ENCODE assay signal across 25 cellular contexts in genomic region chr16:10136916-10137315, GRCh38. TPM values are rescaled to one million over a fixed set of nuclear protein-coding genes. Genes with fewer than 3 reads are reported as not detected.
A peak's percentile ranks its signal among the peaks of the same experiment; 100 is the strongest.
DNase-seq lines count a peak whose midpoint lies in the region; ATAC-seq, FAIRE-seq and TF ChIP-seq lines count a peak whose summit lies in the region.
"Had no signal": no experiment of that assay in that cellular context is flagged by ENCODE, and none has a peak within 500 bp of the region (broad histone marks: within the 10 kb centered on the region; RNA-seq: fewer than 3 reads in every experiment).

No MANE protein-coding gene starts in this region.

- no peaks in the 10 kb centered on the region for H3K27me3 ChIP-seq in H7 (ENCODE audit: control insufficient read depth, insufficient read depth, low read length)
- H3K27me3 ChIP-seq: BLaER1 treated with 17β-estradiol and CSF1 and Interleukin-3, amounts not matched to agents 10 nM and 100 nM; Peyer's patch had no signal

- H3K27ac Mint-ChIP-seq in WTC11: no peak overlapping the region
- H3K27ac Mint-ChIP-seq in nephron progenitor cell: no peak overlapping the region
- H3K27ac Mint-ChIP-seq: CD4-positive, alpha-beta T cell had no signal

- CTCF ChIA-PET in WTC11 (lab: Charles Lee): interaction anchor here (1.0 to 2.6 kb wide), 5 partner anchors 9 to 44 kb away, joined by 3 to 11 read pairs (median 8); no protein-coding TSS in a partner anchor

- FAIRE-seq in D721Med (lab: Jason Lieb, UNC): no peak
- FAIRE-seq: A204.1, GM12878 had no signal

- no peaks in the 10 kb centered on the region for H3K36me3 ChIP-seq in H7 (replicated peaks; ENCODE audit: control insufficient read depth, insufficient read depth, low read length)
- H3K36me3 ChIP-seq: BLaER1 treated with 17β-estradiol and CSF1 and Interleukin-3, amounts not matched to agents 10 nM and 100 nM; Peyer's patch had no signal

- ATAC-seq in WTC11: peak; percentile 83
- ATAC-seq in GM21825 (IDR thresholded peaks at IDR 0.05; ENCODE audit: unreplicated experiment): no peak
- ATAC-seq: GM12878 had no signal

- no peaks in the 10 kb centered on the region for H3K27me3 Mint-ChIP-seq in WTC11 (ENCODE audit: low read depth)
- no peaks in the 10 kb centered on the region for H3K27me3 Mint-ChIP-seq in nephron progenitor cell (ENCODE audit: low read depth, poor library complexity)
- H3K27me3 Mint-ChIP-seq: CD4-positive, alpha-beta T cell had no signal

- DNase-seq in D721Med (ENCODE audit: insufficient read length, low spot score): no peak
- peak; percentile 38 for DNase-seq in H7
- peak; percentile 36 for DNase-seq in WTC11 (ENCODE audit: low spot score)
- peak; percentile 46 for DNase-seq in iPS-NIHi7 (ENCODE audit: extremely low spot score)
- no peak for DNase-seq in SIG-M5 (lab: John Stamatoyannopoulos, UW)
- DNase-seq in nephron progenitor cell: no peak
- no peak for DNase-seq in ACHN
- DNase-seq: AML-193; CD4-positive, alpha-beta T cell; GDM1; Karpas-422; NCI-H1092; NCI-H1417 treated with DMSO at 0.1 percent for 48 hours; NCI-H1694 treated with DMSO at 0.1 percent for 48 hours; NCI-H2081; NCI-H2171 treated with DMSO at 0.1 percent for 48 hours; NCI-H345; NCI-H510A treated with DMSO at 0.1 percent for 48 hours; NK-92 treated with Interleukin-12 subunit alpha and Interleukin-12 subunit beta, amount 100 ng/mL, for 24 hours; Peyer's patch; SK-N-SH had no signal

- H3K4me3 ChIP-seq in H7 (ENCODE audit: insufficient read depth, low read depth, low read length): no peak overlapping the region
- H3K4me3 ChIP-seq: BLaER1 treated with 17β-estradiol and CSF1 and Interleukin-3, amounts not matched to agents 10 nM and 100 nM; GM12878; Peyer's patch had no signal

- H3K36me3 Mint-ChIP-seq in WTC11 (peaks cover 5% of the 10 kb centered on the region; the same call in 1 of the 2 replicates), nephron progenitor cell (ENCODE audit: low read depth) (no peaks in the 10 kb centered on the region)

- H3K4me1 Mint-ChIP-seq in WTC11 (no peaks in the 10 kb centered on the region), nephron progenitor cell (peaks cover 3% of the 10 kb centered on the region)

- peak; percentile 4 for TF ChIP-seq CTCF in D721Med (IDR thresholded peaks at IDR 0.05; ENCODE audit: insufficient read depth, missing control alignments)
- no peak for TF ChIP-seq CTCF in WTC11 (IDR thresholded peaks at IDR 0.05)
- TF ChIP-seq CTCF in nephron progenitor cell (IDR thresholded peaks at IDR 0.05): no peak

- peaks cover 6% of the 10 kb centered on the region for H3K9me3 Mint-ChIP-seq in WTC11
- peaks cover 5% of the 10 kb centered on the region for H3K9me3 Mint-ChIP-seq in nephron progenitor cell
- H3K9me3 Mint-ChIP-seq: CD4-positive, alpha-beta T cell had no signal

- in situ Hi-C loops in ACHN (cut with HindIII; ENCODE audit: low pct_ligation_motif_present, low pct_unique_long_range_greater_than_20kb, low sequenced_read_pairs): no loop called here

- H3K4me3 Mint-ChIP-seq in WTC11: no peak overlapping the region
- no peak overlapping the region for H3K4me3 Mint-ChIP-seq in nephron progenitor cell
- H3K4me3 Mint-ChIP-seq: CD4-positive, alpha-beta T cell had no signal

- POLR2A ChIA-PET in WTC11 (lab: Charles Lee): no interaction called here

TF ChIP-seq in WTC11, 78 proteins besides CTCF, POLR2A, EP300 and RAD21:
- TF ChIP-seq ZNF232 (CRISPR knock-in tag; IDR thresholded peaks at IDR 0.05) (no peak), IRF2 (CRISPR knock-in tag; IDR thresholded peaks at IDR 0.05; ENCODE audit: borderline replicate concordance, low read depth) (no peak), ZNF263 (CRISPR knock-in tag; IDR thresholded peaks at IDR 0.05; ENCODE audit: low read depth) (no peak)
- TF ChIP-seq, protein P1, sequence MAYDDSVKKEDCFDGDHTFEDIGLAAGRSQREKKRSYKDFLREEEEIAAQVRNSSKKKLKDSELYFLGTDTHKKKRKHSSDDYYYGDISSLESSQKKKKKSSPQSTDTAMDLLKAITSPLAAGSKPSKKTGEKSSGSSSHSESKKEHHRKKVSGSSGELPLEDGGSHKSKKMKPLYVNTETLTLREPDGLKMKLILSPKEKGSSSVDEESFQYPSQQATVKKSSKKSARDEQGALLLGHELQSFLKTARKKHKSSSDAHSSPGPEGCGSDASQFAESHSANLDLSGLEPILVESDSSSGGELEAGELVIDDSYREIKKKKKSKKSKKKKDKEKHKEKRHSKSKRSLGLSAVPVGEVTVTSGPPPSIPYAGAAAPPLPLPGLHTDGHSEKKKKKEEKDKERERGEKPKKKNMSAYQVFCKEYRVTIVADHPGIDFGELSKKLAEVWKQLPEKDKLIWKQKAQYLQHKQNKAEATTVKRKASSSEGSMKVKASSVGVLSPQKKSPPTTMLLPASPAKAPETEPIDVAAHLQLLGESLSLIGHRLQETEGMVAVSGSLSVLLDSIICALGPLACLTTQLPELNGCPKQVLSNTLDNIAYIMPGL (CRISPR knock-in tag; IDR thresholded peaks at IDR 0.05): no peak

RNA-seq across cellular contexts. Expression of gene GRIN2A, which starts 45.3 kb away (rescaled TPM):
- total RNA-seq in H7 (2014; rRNA removed; shearing (Covaris generic)): 0.52 and 1.3 TPM in 2 replicates
- 3.5 to 4.5 TPM (median 4.0 TPM) in 3 replicates for total RNA-seq in WTC11 (2021)
- total RNA-seq: CD4-positive, alpha-beta T cell had no signal

Comparison
In these comparisons a context has a peak if more than half of its experiments do, and no peak if none do; other contexts are left out.
1. DNase-seq: peak in H7 (single experiment), WTC11 (single experiment) and iPS-NIHi7 (single experiment); none in D721Med (single experiment), SIG-M5 (single experiment), nephron progenitor cell (single experiment) and ACHN (single experiment).